Comparison of ENCODE assay signal across 8 cellular contexts in the genomic region with DNA sequence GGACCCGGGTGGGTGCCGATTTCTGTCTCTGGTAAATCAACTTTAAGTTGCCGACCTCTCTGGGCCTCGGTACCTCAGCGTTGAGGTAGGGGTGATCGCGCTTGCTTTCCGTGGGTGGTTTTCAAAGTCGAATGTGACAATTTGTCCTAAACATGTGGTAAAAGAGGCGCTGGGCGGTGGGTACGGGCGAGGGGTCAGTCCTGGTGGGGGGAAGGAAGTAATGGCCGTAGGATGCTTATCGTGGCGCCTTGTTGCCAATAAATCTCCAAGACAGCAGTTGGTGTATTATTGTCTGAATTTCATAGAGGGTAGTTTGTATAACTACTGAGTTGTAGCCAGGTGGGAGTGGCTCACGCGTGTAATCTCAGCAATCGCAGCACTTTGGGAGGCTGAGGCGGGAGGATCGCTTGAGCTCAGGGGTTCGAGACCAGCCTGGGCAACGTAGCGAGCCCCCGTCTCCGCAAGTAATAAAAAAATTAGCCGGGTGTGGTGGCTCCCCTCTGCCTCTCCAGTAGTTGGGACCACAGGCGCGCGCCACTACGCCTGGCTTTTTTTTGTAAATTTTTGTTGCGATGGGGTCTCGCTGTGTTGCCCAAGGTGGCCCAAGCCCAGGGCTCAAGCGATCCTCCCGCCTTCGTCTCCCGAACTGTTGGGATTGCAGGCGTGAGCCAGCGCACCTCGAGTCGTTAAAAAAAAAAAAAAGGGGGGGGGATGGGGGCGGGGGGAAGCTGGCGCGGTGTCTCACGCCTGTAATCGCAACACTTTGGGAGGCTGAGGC. TPM values are rescaled to one million over a fixed set of nuclear protein-coding genes. Genes with fewer than 3 reads are reported as not detected.
A peak's percentile ranks its signal among the peaks of the same experiment; 100 is the strongest.
DNase-seq lines count a peak whose midpoint lies in the region; ATAC-seq and TF ChIP-seq lines count a peak whose summit lies in the region.

No MANE protein-coding gene starts in this region.

- POLR2A ChIA-PET in AG04449 (lab: Yijun Ruan, JAX), result no interaction called here
- POLR2A ChIA-PET in activated naive CD8-positive, alpha-beta T cell treated with anti-CD3 and anti-CD28 coated beads, Interleukin-2, amount 10 ng/mL, durations not matched to agents 7 days and 5 days (lab: Charles Lee), result interaction anchor here (1.6 kb wide), 1 partner anchor 34 kb away, joined by 7 read pairs; no protein-coding TSS in a partner anchor

- H3K27me3 ChIP-seq in thyroid gland, result no peaks in the 10 kb centered on the region

- intact Hi-C loops in thyroid gland (cut with DNase I), result no loop called here

- peaks cover 30% of the 10 kb centered on the region for H3K4me1 Mint-ChIP-seq in activated naive CD8-positive, alpha-beta T cell treated with anti-CD3 and anti-CD28 coated beads, Interleukin-2, amount 10 ng/mL, durations not matched to agents 7 days and 5 days

- H3K27ac ChIP-seq in thyroid gland, result peak overlapping the region; percentile 33 to 83 (median 73)

- H3K4me3 Mint-ChIP-seq in activated naive CD8-positive, alpha-beta T cell treated with anti-CD3 and anti-CD28 coated beads, Interleukin-2, amount 10 ng/mL, durations not matched to agents 7 days and 5 days, result peak overlapping the region; percentile 99

- peak overlapping the region; percentile 98 for H3K4me3 ChIP-seq in AG04449 (ENCODE audit: low read depth, low read length)
- peak overlapping the region; percentile 93 for H3K4me3 ChIP-seq in HFF-Myc (replicated peaks; ENCODE audit: low read depth, low read length)
- H3K4me3 ChIP-seq in thyroid gland (replicated peaks in 1 of 3), result peak overlapping the region; percentile 56 to 95 (median 62)

- H3K27ac Mint-ChIP-seq in activated naive CD8-positive, alpha-beta T cell treated with anti-CD3 and anti-CD28 coated beads, Interleukin-2, amount 10 ng/mL, durations not matched to agents 7 days and 5 days, result peak overlapping the region; percentile 99

- no peak for TF ChIP-seq CTCF in AG04449 (IDR thresholded peaks at IDR 0.05; ENCODE audit: insufficient read depth, low read length, missing control alignments)
- no peak for TF ChIP-seq CTCF in HFF-Myc (IDR thresholded peaks at IDR 0.05; ENCODE audit: low read depth, low read length, missing control alignments)
- no peak for TF ChIP-seq CTCF in thyroid gland (IDR thresholded peaks at IDR 0.05)

- peaks cover 0 to 10% of the 10 kb centered on the region in 2 donors for H3K36me3 ChIP-seq in thyroid gland

- CTCF ChIA-PET in AG04449 (lab: Yijun Ruan, JAX), result interaction anchor here (3.2 kb wide), 1 partner anchor 16 kb away, joined by 6 read pairs; no protein-coding TSS in a partner anchor

- no peaks in the 10 kb centered on the region for H3K27me3 Mint-ChIP-seq in activated naive CD8-positive, alpha-beta T cell treated with anti-CD3 and anti-CD28 coated beads, Interleukin-2, amount 10 ng/mL, durations not matched to agents 7 days and 5 days

- H3K36me3 Mint-ChIP-seq in activated naive CD8-positive, alpha-beta T cell treated with anti-CD3 and anti-CD28 coated beads, Interleukin-2, amount 10 ng/mL, durations not matched to agents 7 days and 5 days, result peaks cover 21% of the 10 kb centered on the region

- ATAC-seq in activated naive CD8-positive, alpha-beta T cell treated with anti-CD3 and anti-CD28 coated beads, Interleukin-2, amount 10 ng/mL, durations not matched to agents 7 days and 5 days (ENCODE audit: low read depth), result peak; percentile 0
- no peak for ATAC-seq in GM19324 (IDR thresholded peaks at IDR 0.05; ENCODE audit: low FRiP score, unreplicated experiment)

- H3K9me3 ChIP-seq in thyroid gland, result no peaks in the 10 kb centered on the region

- DNase-seq in AG04449 (ENCODE audit: low read depth, low spot score) (no peak), HFF-Myc (ENCODE audit: extremely low read depth, low read depth) (no peak), left kidney (ENCODE audit: low read depth, low spot score) (peak; percentile 31), thyroid gland (no peak), dedifferentiated amniotic fluid mesenchymal stem cell (ENCODE audit: extremely low spot score) (no peak)
- no peak for DNase-seq in activated naive CD8-positive, alpha-beta T cell treated with anti-CD3 and anti-CD28 coated beads, Interleukin-2, amount 10 ng/mL, durations not matched to agents 7 days and 5 days
- DNase-seq in NK-92 treated with Interleukin-12 subunit alpha and Interleukin-12 subunit beta, amount 100 ng/mL, for 24 hours (lab: John Stamatoyannopoulos, UW), result no peak

- H3K9me3 Mint-ChIP-seq in activated naive CD8-positive, alpha-beta T cell treated with anti-CD3 and anti-CD28 coated beads, Interleukin-2, amount 10 ng/mL, durations not matched to agents 7 days and 5 days, result no peaks in the 10 kb centered on the region

- 22 to 35% methylated on average over 38 to 46 of the region's 46 CpGs for WGBS in thyroid gland, 2 donors

- no peak for TF ChIP-seq POLR2A in thyroid gland (IDR thresholded peaks at IDR 0.05)

- H3K4me1 ChIP-seq in thyroid gland, result peaks cover 39 to 40% of the 10 kb centered on the region in 2 donors

RNA-seq across cellular contexts. Expression of a gene that starts 0.7 kb away (rescaled TPM):
- 10 to 100 TPM; 58.7 to 64.1 TPM for total RNA-seq in activated naive CD8-positive, alpha-beta T cell treated with anti-CD3 and anti-CD28 coated beads, Interleukin-2, amount 10 ng/mL, durations not matched to agents 7 days and 5 days
- 10 to 100 TPM; 58.3 to 78.0 (median 64.9) TPM for total RNA-seq in thyroid gland

RNA-seq across cellular contexts. Expression of a gene that starts 0.9 kb away (rescaled TPM):
- total RNA-seq in activated naive CD8-positive, alpha-beta T cell treated with anti-CD3 and anti-CD28 coated beads, Interleukin-2, amount 10 ng/mL, durations not matched to agents 7 days and 5 days, result 10 to 100 TPM; 10.0 to 10.7 TPM
- 10 to 100 TPM in 3 of 4 donors, 1 to 10 TPM in 1; 9.0 to 19.1 (median 14.8) TPM for total RNA-seq in thyroid gland

RNA-seq across cellular contexts. Expression of a gene that starts 16.5 kb away (rescaled TPM):
- total RNA-seq in activated naive CD8-positive, alpha-beta T cell treated with anti-CD3 and anti-CD28 coated beads, Interleukin-2, amount 10 ng/mL, durations not matched to agents 7 days and 5 days, result under 1 TPM; 0.45 to 0.86 TPM
- total RNA-seq in thyroid gland, result 1 to 10 TPM; 3.9 to 5.6 (median 4.7) TPM

RNA-seq across cellular contexts. Expression of a gene that starts 35.4 kb away (rescaled TPM):
- total RNA-seq in activated naive CD8-positive, alpha-beta T cell treated with anti-CD3 and anti-CD28 coated beads, Interleukin-2, amount 10 ng/mL, durations not matched to agents 7 days and 5 days, result 1 to 10 TPM; 8.0 to 9.9 TPM
- total RNA-seq in thyroid gland, result 1 to 10 TPM; 4.4 to 9.5 (median 7.2) TPM

RNA-seq across cellular contexts. Expression of a gene that starts 54.5 kb away (rescaled TPM):
- total RNA-seq in activated naive CD8-positive, alpha-beta T cell treated with anti-CD3 and anti-CD28 coated beads, Interleukin-2, amount 10 ng/mL, durations not matched to agents 7 days and 5 days, result 10 to 100 TPM; 23.4 to 24.7 TPM
- total RNA-seq in thyroid gland, result 10 to 100 TPM; 39.5 to 75.8 (median 67.1) TPM
